ENCODE assay signal across 28 cellular contexts in the genomic region with DNA sequence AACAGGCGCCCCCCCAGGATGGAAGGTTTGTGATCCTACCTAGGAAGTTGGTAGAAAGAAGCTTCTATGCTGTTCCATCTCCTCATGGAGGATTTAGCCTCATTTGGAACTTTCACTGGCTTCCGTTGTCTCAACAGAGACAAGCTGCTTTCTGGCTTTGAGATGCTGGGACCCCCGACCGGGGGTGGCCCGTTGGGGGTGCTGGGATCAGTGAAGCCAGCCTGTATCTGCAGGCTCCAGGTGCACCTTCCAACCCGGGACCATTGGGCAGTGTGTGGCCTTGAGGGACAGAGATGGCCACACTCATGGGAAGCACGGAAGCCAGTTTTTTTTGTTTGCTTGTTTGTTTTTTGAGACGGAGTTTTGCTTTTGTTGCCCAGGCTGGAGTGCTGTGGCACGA. TPM values are rescaled to one million over a fixed set of nuclear protein-coding genes. Genes with fewer than 3 reads are reported as not detected.
"Had no signal": no experiment of that assay in that cellular context is flagged by ENCODE, and none has a peak within 500 bp of the region (broad histone marks: within the 10 kb centered on the region; RNA-seq: fewer than 3 reads in every experiment).

No MANE protein-coding gene starts in this region.

- H3K9me3 ChIP-seq: stomach, suprapubic skin, testis, thoracic aorta, thyroid gland, tibial artery, tibial nerve, transverse colon, upper lobe of left lung, upper lobe of right lung, uterus, vagina had no signal

- ATAC-seq: stimulated activated effector memory CD8-positive, alpha-beta T cell treated with anti-CD3 and anti-CD28 coated beads, Interleukin-12 subunit alpha, Interleukin-12 subunit beta, amount 100 ng/mL, for 72 hours; stimulated activated naive B cell treated with anti-CD40 and anti-IgM and Interleukin-4, amounts not matched to agents 10 μg/mL and 1 μg/mL and 100 μg/mL, for 72 hours; stimulated activated naive CD8-positive, alpha-beta T cell treated with anti-CD3 and anti-CD28 coated beads, Interleukin-15, amount 100 ng/mL, for 72 hours; stimulated activated naive CD8-positive, alpha-beta T cell treated with anti-CD3 and anti-CD28 coated beads, Interleukin-15, Interleukin-2, amounts not matched to agents 100 U/mL and 50 U/mL, for 24 hours; upper lobe of right lung had no signal

- H3K27ac ChIP-seq: stomach, suprapubic skin, testis, thoracic aorta, thyroid gland, tibial artery, tibial nerve, transverse colon, upper lobe of left lung, upper lobe of right lung, uterus, vagina had no signal

- H3K27me3 ChIP-seq: testis, thyroid gland, upper lobe of left lung, upper lobe of right lung, uterus, vagina had no signal

- H3K4me3 ChIP-seq: stomach, suprapubic skin, testis, thoracic aorta, thyroid gland, tibial artery, tibial nerve, transverse colon, upper lobe of left lung, upper lobe of right lung, uterus, vagina had no signal

- DNase-seq: stimulated activated CD4-positive, alpha-beta T cell treated with anti-CD3 and anti-CD28 coated beads, Interleukin-2, amount 100 ng/mL, for 48 hours; stimulated activated CD4-positive, alpha-beta T cell treated with anti-CD3 and anti-CD28 coated beads, Interleukin-4, amount 100 ng/mL, for 1 hour; stimulated activated CD4-positive, alpha-beta T cell treated with anti-CD3 and anti-CD28 coated beads, Interleukin-4, amount 100 ng/mL, for 24 hours; stimulated activated CD4-positive, alpha-beta T cell treated with anti-CD3 and anti-CD28 coated beads, Interleukin-4, amount 100 ng/mL, for 4 hours; stimulated activated CD8-positive, alpha-beta memory T cell treated with anti-CD3 and anti-CD28 coated beads, Interleukin-4, amount 100 ng/mL, for 48 hours; stimulated activated naive B cell treated with anti-CD40 and anti-IgM and Interleukin-4, amounts not matched to agents 10 μg/mL and 1 μg/mL and 100 μg/mL, for 72 hours; stimulated activated naive CD4-positive, alpha-beta T cell; stimulated activated naive CD4-positive, alpha-beta T cell treated with Interleukin-2 at 50 U/mL for 16 hours; stimulated activated naive CD8-positive, alpha-beta T cell treated with anti-CD3 and anti-CD28 coated beads, Interleukin-15, amount 100 ng/mL, for 72 hours; stimulated activated naive CD8-positive, alpha-beta T cell treated with anti-CD3 and anti-CD28 coated beads, Interleukin-15, Interleukin-2, amounts not matched to agents 100 U/mL and 50 U/mL, for 24 hours; stomach; substantia nigra; testis; thyroid gland; tibial artery; transverse colon; trophoblast cell; upper lobe of right lung; uterus had no signal

- H3K36me3 ChIP-seq: stomach, suprapubic skin, thoracic aorta, thyroid gland, tibial artery, tibial nerve, transverse colon, upper lobe of left lung, upper lobe of right lung, uterus, vagina had no signal

- H3K4me1 ChIP-seq: stomach, suprapubic skin, thyroid gland, tibial artery, tibial nerve, transverse colon, upper lobe of left lung, upper lobe of right lung, uterus, vagina had no signal

RNA-seq across cellular contexts. Expression of a gene that starts 15.4 kb away (rescaled TPM):
- total RNA-seq: subcutaneous adipose tissue, suprapubic skin, thoracic aorta, thyroid gland, tibial nerve, upper lobe of right lung, ureter, urinary bladder, vagina had no signal
- polyA plus RNA-seq: urinary bladder had no signal
